In the genomic region with DNA sequence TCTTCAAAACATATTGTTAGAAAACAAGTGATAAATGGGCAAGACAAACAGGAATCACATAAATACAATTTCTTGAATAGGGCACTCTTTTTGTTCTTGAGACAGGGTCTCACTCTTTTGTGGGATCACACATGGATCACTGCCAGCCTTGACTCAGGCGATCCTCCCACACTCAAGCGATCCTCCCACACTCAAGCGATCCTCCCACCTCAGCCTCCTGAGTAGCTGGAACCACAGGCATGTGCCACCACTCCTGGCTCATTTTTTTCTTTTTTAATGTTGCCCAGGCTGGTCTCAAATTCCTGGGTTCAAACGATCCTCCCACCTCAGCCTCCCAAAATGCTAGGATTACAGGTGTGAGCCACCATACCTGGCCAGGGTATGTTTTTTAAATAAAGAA, we compare ENCODE assay signal across 34 cellular contexts.
"Had no signal": no experiment of that assay in that cellular context is flagged by ENCODE, and none has a peak within 500 bp of the region (broad histone marks: within the 10 kb centered on the region; RNA-seq: fewer than 3 reads in every experiment).

No MANE protein-coding gene starts in this region.

- H3K4me3 ChIP-seq: adrenal gland, ascending aorta, breast epithelium, cardiac muscle cell, colonic mucosa, esophagus squamous epithelium had no signal

- DNase-seq: activated CD4-positive, alpha-beta memory T cell treated with anti-CD3 and anti-CD28 coated beads for 36 hours; activated CD4-positive, alpha-beta T cell treated with anti-CD3 and anti-CD28 coated beads for 36 hours; activated CD4-positive, alpha-beta T cell treated with anti-CD3 and anti-CD28 coated beads, Interleukin-2, amount 10 ng/mL, durations not matched to agents 24 days and 14 days; activated CD4-positive, CD25-positive, alpha-beta regulatory T cell; activated CD4-positive, CD25-positive, alpha-beta regulatory T cell treated with anti-CD3 and anti-CD28 coated beads, Interleukin-2, amount 50 U/mL, for 72 hours; activated CD8-positive, alpha-beta memory T cell treated with anti-CD3 and anti-CD28 coated beads, Interleukin-2, amount 10 ng/mL, durations not matched to agents 7 days and 5 days; activated CD8-positive, alpha-beta memory T cell treated with anti-CD3 and anti-CD28 coated beads, Interleukin-2, amount 50 U/mL, for 4 hours; activated CD8-positive, alpha-beta T cell treated with anti-CD3 and anti-CD28 coated beads, Interleukin-2, amount 10 ng/mL, durations not matched to agents 7 days and 5 days; activated effector memory CD4-positive, alpha-beta T cell treated with anti-CD3 and anti-CD28 coated beads, Interleukin-2, amount 50 U/mL, for 16 hours; activated naive CD4-positive, alpha-beta T cell treated with anti-CD3 and anti-CD28 coated beads for 36 hours; activated naive CD8-positive, alpha-beta T cell treated with anti-CD3 and anti-CD28 coated beads for 36 hours; activated naive CD8-positive, alpha-beta T cell treated with anti-CD3 and anti-CD28 coated beads, Interleukin-2, amount 50 U/mL, for 24 hours; activated T-cell treated with anti-CD3 and anti-CD28 coated beads, Interleukin-2, amount 50 U/mL, for 1 hour; activated T-cell treated with anti-CD3 and anti-CD28 coated beads, Interleukin-2, amount 50 U/mL, for 48 hours; adrenal gland; central memory CD4-positive, alpha-beta T cell; cerebellar nuclear complex; colonic mucosa; effector CD8-positive, alpha-beta T cell; esophagus squamous epithelium; foreskin melanocyte; T1000 had no signal

- H3K36me3 ChIP-seq: adrenal gland, cardiac muscle cell, colonic mucosa had no signal

- H3K27ac ChIP-seq: adrenal gland, ascending aorta, breast epithelium, cardiac muscle cell, colonic mucosa, epithelial cell of prostate, esophagus squamous epithelium had no signal

- ATAC-seq: activated CD4-positive, alpha-beta T cell treated with anti-CD3 and anti-CD28 coated beads for 36 hours; activated CD8-positive, alpha-beta memory T cell treated with anti-CD3 and anti-CD28 coated beads, Interleukin-2, amount 10 ng/mL, durations not matched to agents 7 days and 5 days; activated CD8-positive, alpha-beta T cell treated with anti-CD3 and anti-CD28 coated beads, Interleukin-2, amount 10 ng/mL, durations not matched to agents 7 days and 5 days; activated naive CD8-positive, alpha-beta T cell treated with anti-CD3 and anti-CD28 coated beads, Interleukin-2, amount 50 U/mL, for 24 hours had no signal

- H3K27me3 Mint-ChIP-seq: activated CD4-positive, alpha-beta memory T cell treated with anti-CD3 and anti-CD28 coated beads for 36 hours; activated CD4-positive, alpha-beta T cell treated with anti-CD3 and anti-CD28 coated beads for 36 hours; activated CD4-positive, alpha-beta T cell treated with anti-CD3 and anti-CD28 coated beads, Interleukin-2, amount 10 ng/mL, durations not matched to agents 24 days and 14 days; activated CD8-positive, alpha-beta memory T cell treated with anti-CD3 and anti-CD28 coated beads, Interleukin-2, amount 10 ng/mL, durations not matched to agents 7 days and 5 days; activated naive CD4-positive, alpha-beta T cell treated with anti-CD3 and anti-CD28 coated beads, Interleukin-2, amount 50 U/mL, for 24 hours; activated naive CD8-positive, alpha-beta T cell treated with anti-CD3 and anti-CD28 coated beads for 36 hours; activated naive CD8-positive, alpha-beta T cell treated with anti-CD3 and anti-CD28 coated beads, Interleukin-2, amount 50 U/mL, for 24 hours; brain had no signal

- H3K27me3 ChIP-seq: adrenal gland, ascending aorta, breast epithelium, cardiac muscle cell, colonic mucosa, esophagus squamous epithelium had no signal

- H3K4me3 Mint-ChIP-seq: activated CD4-positive, alpha-beta memory T cell treated with anti-CD3 and anti-CD28 coated beads for 36 hours; activated CD4-positive, alpha-beta T cell treated with anti-CD3 and anti-CD28 coated beads for 36 hours; activated CD4-positive, alpha-beta T cell treated with anti-CD3 and anti-CD28 coated beads, Interleukin-2, amount 10 ng/mL, durations not matched to agents 24 days and 14 days; activated CD8-positive, alpha-beta memory T cell treated with anti-CD3 and anti-CD28 coated beads, Interleukin-2, amount 10 ng/mL, durations not matched to agents 7 days and 5 days; activated CD8-positive, alpha-beta T cell treated with anti-CD3 and anti-CD28 coated beads, Interleukin-2, amount 10 ng/mL, durations not matched to agents 7 days and 5 days; activated naive CD4-positive, alpha-beta T cell treated with anti-CD3 and anti-CD28 coated beads for 36 hours; activated naive CD4-positive, alpha-beta T cell treated with anti-CD3 and anti-CD28 coated beads, Interleukin-2, amount 50 U/mL, for 24 hours; activated naive CD8-positive, alpha-beta T cell treated with anti-CD3 and anti-CD28 coated beads for 36 hours; activated naive CD8-positive, alpha-beta T cell treated with anti-CD3 and anti-CD28 coated beads, Interleukin-2, amount 50 U/mL, for 24 hours; activated T-helper 1 cell treated with anti-CD3 and anti-CD28 coated beads, Interleukin-12 subunit alpha, Interleukin-12 subunit beta, Interleukin-2, Interleukin-4 antibody, amounts not matched to agents 30 ng/mL and 10 ng/mL and 1 ng/mL, durations not matched to agents 14 hours and 24 hours and 36 hours; brain; T-helper 1 cell treated with Interleukin-12 subunit alpha and Interleukin-12 subunit beta and Interleukin-4 antibody, amounts not matched to agents 30 μg/mL and 1 μg/mL, for 36 hours; T-helper 2 cell treated with Interferon-gamma antibody and Interleukin-4, amounts not matched to agents 5 μg/mL and 100 μg/mL, for 36 hours had no signal

- H3K9me3 ChIP-seq: adrenal gland, ascending aorta, colonic mucosa, esophagus squamous epithelium had no signal

- H3K4me1 ChIP-seq: ascending aorta, breast epithelium, colonic mucosa had no signal

- H3K4me1 Mint-ChIP-seq: activated CD4-positive, alpha-beta T cell treated with anti-CD3 and anti-CD28 coated beads, Interleukin-2, amount 10 ng/mL, durations not matched to agents 24 days and 14 days; activated CD8-positive, alpha-beta memory T cell treated with anti-CD3 and anti-CD28 coated beads, Interleukin-2, amount 10 ng/mL, durations not matched to agents 7 days and 5 days had no signal

- FAIRE-seq: endometrium, endothelial cell of umbilical vein had no signal

- H3K27ac Mint-ChIP-seq: activated CD4-positive, alpha-beta memory T cell treated with anti-CD3 and anti-CD28 coated beads for 36 hours; activated CD4-positive, alpha-beta T cell treated with anti-CD3 and anti-CD28 coated beads for 36 hours; activated CD4-positive, alpha-beta T cell treated with anti-CD3 and anti-CD28 coated beads, Interleukin-2, amount 10 ng/mL, durations not matched to agents 24 days and 14 days; activated CD8-positive, alpha-beta memory T cell treated with anti-CD3 and anti-CD28 coated beads, Interleukin-2, amount 10 ng/mL, durations not matched to agents 7 days and 5 days; activated CD8-positive, alpha-beta T cell treated with anti-CD3 and anti-CD28 coated beads, Interleukin-2, amount 10 ng/mL, durations not matched to agents 7 days and 5 days; activated naive CD4-positive, alpha-beta T cell treated with anti-CD3 and anti-CD28 coated beads for 36 hours; activated naive CD8-positive, alpha-beta T cell treated with anti-CD3 and anti-CD28 coated beads for 36 hours; activated naive CD8-positive, alpha-beta T cell treated with anti-CD3 and anti-CD28 coated beads, Interleukin-2, amount 50 U/mL, for 24 hours; activated T-helper 1 cell treated with anti-CD3 and anti-CD28 coated beads, Interleukin-12 subunit alpha, Interleukin-12 subunit beta, Interleukin-2, Interleukin-4 antibody, amounts not matched to agents 30 ng/mL and 10 ng/mL and 1 ng/mL, durations not matched to agents 14 hours and 24 hours and 36 hours; activated T-helper 2 cell treated with anti-CD3 and anti-CD28 coated beads, Interferon-gamma antibody, Interleukin-2, Interleukin-4, amounts not matched to agents 10 μg/mL and 5 μg/mL and 100 μg/mL, durations not matched to agents 14 hours and 24 hours and 36 hours; T-helper 1 cell treated with Interleukin-12 subunit alpha and Interleukin-12 subunit beta and Interleukin-4 antibody, amounts not matched to agents 30 μg/mL and 1 μg/mL, for 36 hours; T-helper 2 cell treated with Interferon-gamma antibody and Interleukin-4, amounts not matched to agents 5 μg/mL and 100 μg/mL, for 36 hours had no signal
